32 cellular contexts compared by ENCODE assay signal in genomic region chr11:84255483-84255882, GRCh38.
"Had no signal": no experiment of that assay in that cellular context is flagged by ENCODE, and none has a peak within 500 bp of the region (broad histone marks: within the 10 kb centered on the region; RNA-seq: fewer than 3 reads in every experiment).

No MANE protein-coding gene starts in this region.

- H3K4me3 ChIP-seq: ascending aorta, cardiac muscle cell had no signal

- FAIRE-seq: bronchial epithelial cell, TTC549 had no signal

- DNase-seq: activated B cell treated with CpG ODN at 0.5 μM for 24 hours; activated CD4-positive, alpha-beta memory T cell treated with anti-CD3 and anti-CD28 coated beads for 36 hours; activated CD4-positive, alpha-beta T cell treated with anti-CD3 and anti-CD28 coated beads for 4 hours; activated CD4-positive, alpha-beta T cell treated with anti-CD3 and anti-CD28 coated beads, Interleukin-2, amount 10 ng/mL, durations not matched to agents 24 days and 14 days; activated CD4-positive, alpha-beta T cell treated with anti-CD3 and anti-CD28 coated beads, Interleukin-2, amount 50 U/mL, for 1 hour; activated CD4-positive, alpha-beta T cell treated with anti-CD3 and anti-CD28 coated beads, Interleukin-2, amount 50 U/mL, for 4 hours; activated CD4-positive, CD25-positive, alpha-beta regulatory T cell treated with anti-CD3 and anti-CD28 coated beads, Interleukin-2, amount 50 U/mL, for 72 hours; activated CD8-positive, alpha-beta memory T cell treated with anti-CD3 and anti-CD28 coated beads, Interleukin-2, amount 50 U/mL, for 4 hours; activated CD8-positive, alpha-beta T cell treated with anti-CD3 and anti-CD28 coated beads for 36 hours; activated effector memory CD4-positive, alpha-beta T cell treated with anti-CD3 and anti-CD28 coated beads, Interleukin-2, amount 50 U/mL, for 16 hours; activated gamma-delta T cell treated with Interleukin-2 at 50 U/mL for 16 hours; activated naive CD4-positive, alpha-beta T cell; activated naive CD4-positive, alpha-beta T cell treated with anti-CD3 and anti-CD28 coated beads for 36 hours; activated naive CD8-positive, alpha-beta T cell treated with anti-CD3 and anti-CD28 coated beads, Interleukin-2, amount 10 ng/mL, durations not matched to agents 7 days and 5 days; activated naive CD8-positive, alpha-beta T cell treated with anti-CD3 and anti-CD28 coated beads, Interleukin-2, amount 50 U/mL, for 24 hours; activated T-cell treated with anti-CD3 and anti-CD28 coated beads for 4 hours; activated T-cell treated with anti-CD3 and anti-CD28 coated beads, Interleukin-2, amount 50 U/mL, for 1 hour; activated T-cell treated with anti-CD3 and anti-CD28 coated beads, Interleukin-2, amount 50 U/mL, for 4 hours; activated T-cell treated with anti-CD3 and anti-CD28 coated beads, Interleukin-2, amount 50 U/mL, for 72 hours; amygdala; anterior cingulate cortex; caudate nucleus; cerebellar nuclear complex; T-helper 1 cell; T-helper 2 cell; T-helper 9 cell had no signal

- H3K27ac ChIP-seq: ascending aorta, cardiac muscle cell, VCaP had no signal

- H3K9me3 ChIP-seq: ascending aorta had no signal

- H3K36me3 ChIP-seq: ascending aorta, cardiac muscle cell had no signal

- ATAC-seq: activated CD8-positive, alpha-beta T cell treated with anti-CD3 and anti-CD28 coated beads for 36 hours; activated naive CD8-positive, alpha-beta T cell treated with anti-CD3 and anti-CD28 coated beads, Interleukin-2, amount 50 U/mL, for 24 hours; activated T-cell treated with anti-CD3 and anti-CD28 coated beads, Interleukin-2, amount 50 U/mL, for 4 hours; activated T-cell treated with anti-CD3 and anti-CD28 coated beads, Interleukin-2, amount 50 U/mL, for 72 hours; activated T-helper 17 cell treated with anti-CD3 and anti-CD28 coated beads, Interleukin-2, amount 50 U/mL, for 72 hours had no signal

- H3K27me3 ChIP-seq: ascending aorta, cardiac muscle cell had no signal
